In genomic region chr5:1098986-1099597, GRCh38 we compare ENCODE assay signal across 18 cellular contexts. TPM values are rescaled to one million over a fixed set of nuclear protein-coding genes. Genes with fewer than 3 reads are reported as not detected.
DNase-seq lines count a peak whose midpoint lies in the region; ATAC-seq, FAIRE-seq and TF ChIP-seq lines count a peak whose summit lies in the region.
"Had no signal": no experiment of that assay in that cellular context is flagged by ENCODE, and none has a peak within 500 bp of the region (broad histone marks: within the 10 kb centered on the region; RNA-seq: fewer than 3 reads in every experiment).

No MANE protein-coding gene starts in this region.

- H3K36me3 Mint-ChIP-seq in naive thymus-derived CD8-positive, alpha-beta T cell: peaks cover 0 to 11% (median 0%) of the 10 kb centered on the region in 3 donors
- no peaks in the 10 kb centered on the region for H3K36me3 Mint-ChIP-seq in mesothelial cell of epicardium

- no peak for TF ChIP-seq POLR2A in H54 (IDR thresholded peaks at IDR 0.05; ENCODE audit: low read depth, low read length)

- peak; percentile 82 for ATAC-seq in stimulated activated naive CD8-positive, alpha-beta T cell treated with anti-CD3 and anti-CD28 coated beads, Interleukin-15, amount 100 ng/mL, for 72 hours
- ATAC-seq in stimulated activated naive CD8-positive, alpha-beta T cell treated with anti-CD3 and anti-CD28 coated beads, Interleukin-15, Interleukin-2, amounts not matched to agents 100 U/mL and 50 U/mL, for 24 hours: no peak
- ATAC-seq in left ventricle myocardium superior (peak; percentile 5), HG02798 (IDR thresholded peaks at IDR 0.05; ENCODE audit: poor library complexity, unreplicated experiment) (no peak)
- ATAC-seq in naive thymus-derived CD8-positive, alpha-beta T cell: no peak
- ATAC-seq: body of pancreas had no signal

- FAIRE-seq in H54 (lab: Jason Lieb, UNC): no peak

- H3K4me1 Mint-ChIP-seq in stimulated activated naive CD8-positive, alpha-beta T cell treated with anti-CD3 and anti-CD28 coated beads, Interleukin-15, amount 100 ng/mL, for 72 hours: peaks cover 85% of the 10 kb centered on the region
- H3K4me1 Mint-ChIP-seq in naive thymus-derived CD8-positive, alpha-beta T cell: peaks cover 34 to 81% (median 64%) of the 10 kb centered on the region in 4 donors
- H3K4me1 Mint-ChIP-seq in mesothelial cell of epicardium: peaks cover 40% of the 10 kb centered on the region

- POLR2A ChIA-PET in naive thymus-derived CD8-positive, alpha-beta T cell (lab: Charles Lee): no interaction called here

- DNase-seq in stimulated activated naive CD8-positive, alpha-beta T cell treated with anti-CD3 and anti-CD28 coated beads, Interleukin-15, amount 100 ng/mL, for 72 hours: no peak
- DNase-seq in stimulated activated naive CD8-positive, alpha-beta T cell treated with anti-CD3 and anti-CD28 coated beads, Interleukin-15, Interleukin-2, amounts not matched to agents 100 U/mL and 50 U/mL, for 24 hours: no peak
- DNase-seq in left ventricle myocardium superior: no peak
- no peak for DNase-seq in naive thymus-derived CD8-positive, alpha-beta T cell
- no peak for DNase-seq in mesothelial cell of epicardium (ENCODE audit: low spot score in 2 of 2, unreplicated experiment in 2 of 2)
- DNase-seq in NCI-H526 (lab: John Stamatoyannopoulos, UW): no peak
- DNase-seq in H54 (ENCODE audit: insufficient read length, low spot score): no peak
- DNase-seq: activated CD4-positive, alpha-beta T cell treated with anti-CD3 and anti-CD28 coated beads for 4 hours; activated CD8-positive, alpha-beta memory T cell treated with anti-CD3 and anti-CD28 coated beads, Interleukin-2, amount 50 U/mL, for 48 hours; activated naive CD4-positive, alpha-beta T cell treated with anti-CD3 and anti-CD28 coated beads, Interleukin-2, amount 50 U/mL, for 16 hours; body of pancreas; esophagus squamous epithelium; NCI-H1436; NCI-H2227 treated with DMSO at 0.1 percent for 48 hours; stimulated activated CD4-positive, alpha-beta T cell treated with anti-CD3 and anti-CD28 coated beads, Interleukin-15, amount 100 ng/mL, for 24 hours; uterus had no signal

- intact Hi-C loops in left ventricle myocardium superior (cut with micrococcal nuclease): no loop called here

- H3K4me3 Mint-ChIP-seq in stimulated activated naive CD8-positive, alpha-beta T cell treated with anti-CD3 and anti-CD28 coated beads, Interleukin-15, amount 100 ng/mL, for 72 hours: no peak overlapping the region
- peak overlapping the region in 6 of 10 donors; percentile 41 to 90 (median 77) for H3K4me3 Mint-ChIP-seq in naive thymus-derived CD8-positive, alpha-beta T cell
- no peak overlapping the region for H3K4me3 Mint-ChIP-seq in mesothelial cell of epicardium
- H3K4me3 Mint-ChIP-seq: stimulated activated naive CD8-positive, alpha-beta T cell treated with anti-CD3 and anti-CD28 coated beads, Interleukin-15, Interleukin-2, amounts not matched to agents 100 ng/mL and 50 ng/mL, for 24 hours had no signal

- H3K27ac Mint-ChIP-seq in stimulated activated naive CD8-positive, alpha-beta T cell treated with anti-CD3 and anti-CD28 coated beads, Interleukin-15, amount 100 ng/mL, for 72 hours: no peak overlapping the region
- peak overlapping the region in 5 of 10 donors; percentile 13 to 79 (median 73) for H3K27ac Mint-ChIP-seq in naive thymus-derived CD8-positive, alpha-beta T cell
- H3K27ac Mint-ChIP-seq in mesothelial cell of epicardium: no peak overlapping the region
- H3K27ac Mint-ChIP-seq: stimulated activated naive CD8-positive, alpha-beta T cell treated with anti-CD3 and anti-CD28 coated beads, Interleukin-15, Interleukin-2, amounts not matched to agents 100 ng/mL and 50 ng/mL, for 24 hours had no signal

- TF ChIP-seq CTCF in mesothelial cell of epicardium (IDR thresholded peaks at IDR 0.05; ENCODE audit: unreplicated experiment): no peak

- H3K27me3 Mint-ChIP-seq in stimulated activated naive CD8-positive, alpha-beta T cell treated with anti-CD3 and anti-CD28 coated beads, Interleukin-15, amount 100 ng/mL, for 72 hours: no peaks in the 10 kb centered on the region
- H3K27me3 Mint-ChIP-seq in naive thymus-derived CD8-positive, alpha-beta T cell: no peaks in the 10 kb centered on the region
- no peaks in the 10 kb centered on the region for H3K27me3 Mint-ChIP-seq in mesothelial cell of epicardium (ENCODE audit: low read depth)
- H3K27me3 Mint-ChIP-seq: stimulated activated naive CD8-positive, alpha-beta T cell treated with anti-CD3 and anti-CD28 coated beads, Interleukin-15, Interleukin-2, amounts not matched to agents 100 ng/mL and 50 ng/mL, for 24 hours had no signal

- H3K9me3 Mint-ChIP-seq in stimulated activated naive CD8-positive, alpha-beta T cell treated with anti-CD3 and anti-CD28 coated beads, Interleukin-15, amount 100 ng/mL, for 72 hours: no peaks in the 10 kb centered on the region
- H3K9me3 Mint-ChIP-seq in naive thymus-derived CD8-positive, alpha-beta T cell: no peaks in the 10 kb centered on the region
- H3K9me3 Mint-ChIP-seq in mesothelial cell of epicardium: no peaks in the 10 kb centered on the region
- H3K9me3 Mint-ChIP-seq: stimulated activated naive CD8-positive, alpha-beta T cell treated with anti-CD3 and anti-CD28 coated beads, Interleukin-15, Interleukin-2, amounts not matched to agents 100 ng/mL and 50 ng/mL, for 24 hours had no signal

RNA-seq across cellular contexts. Expression of gene SLC12A7, which starts 12.8 kb away (rescaled TPM):
- total RNA-seq in left ventricle myocardium superior (230 TPM), mesothelial cell of epicardium (33.5 to 34.9 TPM (median 33.6 TPM) in 3 replicates)
- total RNA-seq in naive thymus-derived CD8-positive, alpha-beta T cell: 10 to 100 TPM; 60.0 to 68.3 TPM
- 10 to 100 TPM in 1 of 3 donors, 1 to 10 TPM in 2; 7.3 to 25.4 (median 8.5) TPM for polyA plus RNA-seq in naive thymus-derived CD8-positive, alpha-beta T cell

Comparison
In these comparisons a context has a peak if more than half of its experiments do, and no peak if none do; other contexts are left out.
1. ATAC-seq: peak in stimulated activated naive CD8-positive, alpha-beta T cell treated with anti-CD3 and anti-CD28 coated beads, Interleukin-15, amount 100 ng/mL, for 72 hours (single experiment) and left ventricle myocardium superior (single experiment); none in stimulated activated naive CD8-positive, alpha-beta T cell treated with anti-CD3 and anti-CD28 coated beads, Interleukin-15, Interleukin-2, amounts not matched to agents 100 U/mL and 50 U/mL, for 24 hours (single experiment), naive thymus-derived CD8-positive, alpha-beta T cell (0 of 2) and HG02798 (single experiment).
2. H3K4me3 Mint-ChIP-seq: peak in naive thymus-derived CD8-positive, alpha-beta T cell (6 of 10); none in stimulated activated naive CD8-positive, alpha-beta T cell treated with anti-CD3 and anti-CD28 coated beads, Interleukin-15, amount 100 ng/mL, for 72 hours (0 of 2) and mesothelial cell of epicardium (single experiment).